Comparison of ENCODE assay signal across 1 cellular context in the genomic region with DNA sequence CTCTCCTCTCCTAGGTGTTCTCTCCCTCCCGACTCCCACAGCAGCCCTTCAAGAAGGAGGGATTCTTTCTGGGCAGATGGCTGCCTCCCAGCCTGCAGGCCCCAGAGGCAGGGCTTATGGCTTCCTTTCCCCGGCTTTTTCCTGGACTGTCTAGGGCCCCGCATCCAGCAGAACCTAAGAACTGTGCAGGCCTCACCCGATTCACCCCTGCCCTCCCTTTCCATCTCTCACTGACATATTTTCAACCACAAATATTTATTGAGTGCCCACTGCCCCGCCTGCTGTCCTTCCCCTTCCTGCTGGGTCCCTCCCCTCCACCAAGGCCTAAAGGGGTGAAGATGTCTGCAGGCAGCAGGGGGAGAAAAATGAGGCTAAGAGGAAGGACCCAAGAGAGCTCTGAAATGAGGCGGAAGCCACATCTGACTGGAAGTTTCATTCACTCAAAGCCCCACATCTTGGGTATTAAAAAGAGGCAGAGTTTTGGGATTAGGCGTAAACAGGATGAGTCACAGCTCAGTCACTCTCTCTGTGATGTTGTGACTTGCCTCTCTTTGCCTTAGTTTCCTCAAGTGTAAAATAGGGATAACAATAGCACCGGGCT.
TF ChIP-seq lines count a peak whose summit lies in the region.

No MANE protein-coding gene starts in this region.

TF ChIP-seq in HepG2, 621 proteins besides CTCF, POLR2A, EP300 and RAD21 (continued from another document and continues in another):
- TF ChIP-seq ZNF280B (CRISPR knock-in tag; IDR thresholded peaks at IDR 0.05; ENCODE audit: borderline replicate concordance) (no peak), ZNF563 (CRISPR knock-in tag; IDR thresholded peaks at IDR 0.05) (no peak), KMT2A (CRISPR knock-in tag; IDR thresholded peaks at IDR 0.05) (no peak), FOXO1 (CRISPR knock-in tag; IDR thresholded peaks at IDR 0.05) (peak; percentile 38; the same call in 1 of the 2 replicates), HMGA1 (CRISPR knock-in tag; conservative IDR thresholded peaks at IDR 0.05) (no peak), ZBTB20 (CRISPR knock-in tag; IDR thresholded peaks at IDR 0.05; ENCODE audit: borderline replicate concordance, low read depth) (peak; percentile 53; the same call in 1 of the 2 replicates), MXD3 (CRISPR knock-in tag; IDR thresholded peaks at IDR 0.05) (no peak), PCBP2 (optimal IDR thresholded peaks at IDR 0.05; ENCODE audit: low read depth, low read length, poor library complexity, severe bottlenecking) (no peak), SAP130 (CRISPR knock-in tag; IDR thresholded peaks at IDR 0.05; ENCODE audit: low read depth) (peak; percentile 86), NFIC (IDR thresholded peaks at IDR 0.05; ENCODE audit: low read length) (peak; percentile 57; the same call in 1 of the 2 replicates), HNRNPL (IDR thresholded peaks at IDR 0.05; ENCODE audit: low read depth, low read length) (no peak), HDAC2 (CRISPR knock-in tag; IDR thresholded peaks at IDR 0.05) (peak; percentile 70), HNRNPUL1 (IDR thresholded peaks at IDR 0.05; ENCODE audit: low read depth, low read length) (no peak), ZBTB39 (CRISPR knock-in tag; IDR thresholded peaks at IDR 0.05) (no peak), ISL2 (CRISPR knock-in tag; IDR thresholded peaks at IDR 0.05) (no peak), ZEB1 (IDR thresholded peaks at IDR 0.05; ENCODE audit: insufficient replicate concordance, low read depth) (peak; percentile 10), FOSL1 (CRISPR knock-in tag; IDR thresholded peaks at IDR 0.05; ENCODE audit: borderline replicate concordance) (0 out of 2 replicates have a peak, but pooled peaks have one; percentile 14), FOSL2 (CRISPR knock-in tag; IDR thresholded peaks at IDR 0.05) (peak; percentile 82), RFX3 (CRISPR knock-in tag; IDR thresholded peaks at IDR 0.05) (no peak), TEAD3 (CRISPR knock-in tag; optimal IDR thresholded peaks at IDR 0.05; ENCODE audit: borderline replicate concordance) (peak; percentile 92), SP4 (CRISPR knock-in tag; IDR thresholded peaks at IDR 0.05) (0 out of 2 replicates have a peak, but pooled peaks have one; percentile 28), ZNF143 (CRISPR knock-in tag; IDR thresholded peaks at IDR 0.05) (no peak; the same call in 1 of the 2 replicates), ZFP37 (CRISPR knock-in tag; IDR thresholded peaks at IDR 0.05; ENCODE audit: borderline replicate concordance) (no peak), HNF4G (IDR thresholded peaks at IDR 0.05; ENCODE audit: borderline replicate concordance, low read depth, low read length) (no peak), HNF4G (CRISPR knock-in tag; IDR thresholded peaks at IDR 0.05; ENCODE audit: borderline replicate concordance, low read depth) (0 out of 2 replicates have a peak, but pooled peaks have one; percentile 9), AKAP8 (CRISPR knock-in tag; IDR thresholded peaks at IDR 0.05) (0 out of 2 replicates have a peak, but pooled peaks have one; percentile 29), TCF7L2 (IDR thresholded peaks at IDR 0.05; ENCODE audit: low read depth, low read length) (no peak), ELF3 (CRISPR knock-in tag; IDR thresholded peaks at IDR 0.05) (peak; percentile 93), CHCHD3 (CRISPR knock-in tag; IDR thresholded peaks at IDR 0.05) (no peak)
- TF ChIP-seq, protein P1, sequence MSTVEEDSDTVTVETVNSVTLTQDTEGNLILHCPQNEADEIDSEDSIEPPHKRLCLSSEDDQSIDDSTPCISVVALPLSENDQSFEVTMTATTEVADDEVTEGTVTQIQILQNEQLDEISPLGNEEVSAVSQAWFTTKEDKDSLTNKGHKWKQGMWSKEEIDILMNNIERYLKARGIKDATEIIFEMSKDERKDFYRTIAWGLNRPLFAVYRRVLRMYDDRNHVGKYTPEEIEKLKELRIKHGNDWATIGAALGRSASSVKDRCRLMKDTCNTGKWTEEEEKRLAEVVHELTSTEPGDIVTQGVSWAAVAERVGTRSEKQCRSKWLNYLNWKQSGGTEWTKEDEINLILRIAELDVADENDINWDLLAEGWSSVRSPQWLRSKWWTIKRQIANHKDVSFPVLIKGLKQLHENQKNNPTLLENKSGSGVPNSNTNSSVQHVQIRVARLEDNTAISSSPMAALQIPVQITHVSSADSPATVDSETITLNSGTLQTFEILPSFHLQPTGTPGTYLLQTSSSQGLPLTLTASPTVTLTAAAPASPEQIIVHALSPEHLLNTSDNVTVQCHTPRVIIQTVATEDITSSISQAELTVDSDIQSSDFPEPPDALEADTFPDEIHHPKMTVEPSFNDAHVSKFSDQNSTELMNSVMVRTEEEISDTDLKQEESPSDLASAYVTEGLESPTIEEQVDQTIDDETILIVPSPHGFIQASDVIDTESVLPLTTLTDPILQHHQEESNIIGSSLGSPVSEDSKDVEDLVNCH (CRISPR knock-in tag; IDR thresholded peaks at IDR 0.05), result no peak
- TF ChIP-seq, protein P2, sequence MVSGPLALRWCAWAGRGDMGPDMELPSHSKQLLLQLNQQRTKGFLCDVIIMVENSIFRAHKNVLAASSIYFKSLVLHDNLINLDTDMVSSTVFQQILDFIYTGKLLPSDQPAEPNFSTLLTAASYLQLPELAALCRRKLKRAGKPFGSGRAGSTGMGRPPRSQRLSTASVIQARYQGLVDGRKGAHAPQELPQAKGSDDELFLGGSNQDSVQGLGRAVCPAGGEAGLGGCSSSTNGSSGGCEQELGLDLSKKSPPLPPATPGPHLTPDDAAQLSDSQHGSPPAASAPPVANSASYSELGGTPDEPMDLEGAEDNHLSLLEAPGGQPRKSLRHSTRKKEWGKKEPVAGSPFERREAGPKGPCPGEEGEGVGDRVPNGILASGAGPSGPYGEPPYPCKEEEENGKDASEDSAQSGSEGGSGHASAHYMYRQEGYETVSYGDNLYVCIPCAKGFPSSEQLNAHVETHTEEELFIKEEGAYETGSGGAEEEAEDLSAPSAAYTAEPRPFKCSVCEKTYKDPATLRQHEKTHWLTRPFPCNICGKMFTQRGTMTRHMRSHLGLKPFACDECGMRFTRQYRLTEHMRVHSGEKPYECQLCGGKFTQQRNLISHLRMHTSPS (CRISPR knock-in tag; IDR thresholded peaks at IDR 0.05; ENCODE audit: low read depth), result peak; percentile 82
- TF ChIP-seq, protein P3, sequence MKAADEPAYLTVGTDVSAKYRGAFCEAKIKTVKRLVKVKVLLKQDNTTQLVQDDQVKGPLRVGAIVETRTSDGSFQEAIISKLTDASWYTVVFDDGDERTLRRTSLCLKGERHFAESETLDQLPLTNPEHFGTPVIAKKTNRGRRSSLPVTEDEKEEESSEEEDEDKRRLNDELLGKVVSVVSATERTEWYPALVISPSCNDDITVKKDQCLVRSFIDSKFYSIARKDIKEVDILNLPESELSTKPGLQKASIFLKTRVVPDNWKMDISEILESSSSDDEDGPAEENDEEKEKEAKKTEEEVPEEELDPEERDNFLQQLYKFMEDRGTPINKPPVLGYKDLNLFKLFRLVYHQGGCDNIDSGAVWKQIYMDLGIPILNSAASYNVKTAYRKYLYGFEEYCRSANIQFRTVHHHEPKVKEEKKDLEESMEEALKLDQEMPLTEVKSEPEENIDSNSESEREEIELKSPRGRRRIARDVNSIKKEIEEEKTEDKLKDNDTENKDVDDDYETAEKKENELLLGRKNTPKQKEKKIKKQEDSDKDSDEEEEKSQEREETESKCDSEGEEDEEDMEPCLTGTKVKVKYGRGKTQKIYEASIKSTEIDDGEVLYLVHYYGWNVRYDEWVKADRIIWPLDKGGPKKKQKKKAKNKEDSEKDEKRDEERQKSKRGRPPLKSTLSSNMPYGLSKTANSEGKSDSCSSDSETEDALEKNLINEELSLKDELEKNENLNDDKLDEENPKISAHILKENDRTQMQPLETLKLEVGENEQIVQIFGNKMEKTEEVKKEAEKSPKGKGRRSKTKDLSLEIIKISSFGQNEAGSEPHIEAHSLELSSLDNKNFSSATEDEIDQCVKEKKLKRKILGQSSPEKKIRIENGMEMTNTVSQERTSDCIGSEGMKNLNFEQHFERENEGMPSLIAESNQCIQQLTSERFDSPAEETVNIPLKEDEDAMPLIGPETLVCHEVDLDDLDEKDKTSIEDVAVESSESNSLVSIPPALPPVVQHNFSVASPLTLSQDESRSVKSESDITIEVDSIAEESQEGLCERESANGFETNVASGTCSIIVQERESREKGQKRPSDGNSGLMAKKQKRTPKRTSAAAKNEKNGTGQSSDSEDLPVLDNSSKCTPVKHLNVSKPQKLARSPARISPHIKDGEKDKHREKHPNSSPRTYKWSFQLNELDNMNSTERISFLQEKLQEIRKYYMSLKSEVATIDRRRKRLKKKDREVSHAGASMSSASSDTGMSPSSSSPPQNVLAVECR (CRISPR knock-in tag; IDR thresholded peaks at IDR 0.05; ENCODE audit: borderline replicate concordance), result peak; percentile 13; the same call in 1 of the 2 replicates
- TF ChIP-seq, protein P4, sequence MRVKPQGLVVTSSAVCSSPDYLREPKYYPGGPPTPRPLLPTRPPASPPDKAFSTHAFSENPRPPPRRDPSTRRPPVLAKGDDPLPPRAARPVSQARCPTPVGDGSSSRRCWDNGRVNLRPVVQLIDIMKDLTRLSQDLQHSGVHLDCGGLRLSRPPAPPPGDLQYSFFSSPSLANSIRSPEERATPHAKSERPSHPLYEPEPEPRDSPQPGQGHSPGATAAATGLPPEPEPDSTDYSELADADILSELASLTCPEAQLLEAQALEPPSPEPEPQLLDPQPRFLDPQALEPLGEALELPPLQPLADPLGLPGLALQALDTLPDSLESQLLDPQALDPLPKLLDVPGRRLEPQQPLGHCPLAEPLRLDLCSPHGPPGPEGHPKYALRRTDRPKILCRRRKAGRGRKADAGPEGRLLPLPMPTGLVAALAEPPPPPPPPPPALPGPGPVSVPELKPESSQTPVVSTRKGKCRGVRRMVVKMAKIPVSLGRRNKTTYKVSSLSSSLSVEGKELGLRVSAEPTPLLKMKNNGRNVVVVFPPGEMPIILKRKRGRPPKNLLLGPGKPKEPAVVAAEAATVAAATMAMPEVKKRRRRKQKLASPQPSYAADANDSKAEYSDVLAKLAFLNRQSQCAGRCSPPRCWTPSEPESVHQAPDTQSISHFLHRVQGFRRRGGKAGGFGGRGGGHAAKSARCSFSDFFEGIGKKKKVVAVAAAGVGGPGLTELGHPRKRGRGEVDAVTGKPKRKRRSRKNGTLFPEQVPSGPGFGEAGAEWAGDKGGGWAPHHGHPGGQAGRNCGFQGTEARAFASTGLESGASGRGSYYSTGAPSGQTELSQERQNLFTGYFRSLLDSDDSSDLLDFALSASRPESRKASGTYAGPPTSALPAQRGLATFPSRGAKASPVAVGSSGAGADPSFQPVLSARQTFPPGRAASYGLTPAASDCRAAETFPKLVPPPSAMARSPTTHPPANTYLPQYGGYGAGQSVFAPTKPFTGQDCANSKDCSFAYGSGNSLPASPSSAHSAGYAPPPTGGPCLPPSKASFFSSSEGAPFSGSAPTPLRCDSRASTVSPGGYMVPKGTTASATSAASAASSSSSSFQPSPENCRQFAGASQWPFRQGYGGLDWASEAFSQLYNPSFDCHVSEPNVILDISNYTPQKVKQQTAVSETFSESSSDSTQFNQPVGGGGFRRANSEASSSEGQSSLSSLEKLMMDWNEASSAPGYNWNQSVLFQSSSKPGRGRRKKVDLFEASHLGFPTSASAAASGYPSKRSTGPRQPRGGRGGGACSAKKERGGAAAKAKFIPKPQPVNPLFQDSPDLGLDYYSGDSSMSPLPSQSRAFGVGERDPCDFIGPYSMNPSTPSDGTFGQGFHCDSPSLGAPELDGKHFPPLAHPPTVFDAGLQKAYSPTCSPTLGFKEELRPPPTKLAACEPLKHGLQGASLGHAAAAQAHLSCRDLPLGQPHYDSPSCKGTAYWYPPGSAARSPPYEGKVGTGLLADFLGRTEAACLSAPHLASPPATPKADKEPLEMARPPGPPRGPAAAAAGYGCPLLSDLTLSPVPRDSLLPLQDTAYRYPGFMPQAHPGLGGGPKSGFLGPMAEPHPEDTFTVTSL (CRISPR knock-in tag; IDR thresholded peaks at IDR 0.05; ENCODE audit: borderline replicate concordance), result peak; percentile 46; the same call in 1 of the 2 replicates
- TF ChIP-seq, protein P5, sequence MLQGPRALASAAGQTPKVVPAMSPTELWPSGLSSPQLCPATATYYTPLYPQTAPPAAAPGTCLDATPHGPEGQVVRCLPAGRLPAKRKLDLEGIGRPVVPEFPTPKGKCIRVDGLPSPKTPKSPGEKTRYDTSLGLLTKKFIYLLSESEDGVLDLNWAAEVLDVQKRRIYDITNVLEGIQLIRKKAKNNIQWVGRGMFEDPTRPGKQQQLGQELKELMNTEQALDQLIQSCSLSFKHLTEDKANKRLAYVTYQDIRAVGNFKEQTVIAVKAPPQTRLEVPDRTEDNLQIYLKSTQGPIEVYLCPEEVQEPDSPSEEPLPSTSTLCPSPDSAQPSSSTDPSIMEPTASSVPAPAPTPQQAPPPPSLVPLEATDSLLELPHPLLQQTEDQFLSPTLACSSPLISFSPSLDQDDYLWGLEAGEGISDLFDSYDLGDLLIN (CRISPR knock-in tag; IDR thresholded peaks at IDR 0.05; ENCODE audit: borderline replicate concordance), result no peak
